Comparison of ENCODE assay signal across 2 cellular contexts in genomic region chr22:40243891-40244290, GRCh38.
TF ChIP-seq lines count a peak whose summit lies in the region.

No MANE protein-coding gene starts in this region.

TF ChIP-seq in HepG2, 621 proteins besides CTCF, POLR2A, EP300 and RAD21:
- TF ChIP-seq MEF2D (CRISPR knock-in tag; IDR thresholded peaks at IDR 0.05) (no peak), ZNF572 (CRISPR knock-in tag; IDR thresholded peaks at IDR 0.05) (no peak)

TF ChIP-seq in GM12878, 131 proteins besides CTCF, POLR2A, EP300 and RAD21:
- TF ChIP-seq YY1 (IDR thresholded peaks at IDR 0.05; ENCODE audit: low read depth, low read length) (no peak), NR2F1 (conservative IDR thresholded peaks at IDR 0.05) (no peak), SMC3 (IDR thresholded peaks at IDR 0.05; ENCODE audit: borderline replicate concordance, low read length) (no peak), PML (IDR thresholded peaks at IDR 0.05; ENCODE audit: low read length) (no peak), E2F8 (IDR thresholded peaks at IDR 0.05; ENCODE audit: low read depth, partially characterized antibody) (no peak), CREB1 (IDR thresholded peaks at IDR 0.05; ENCODE audit: low read depth) (no peak), USF1 (IDR thresholded peaks at IDR 0.05; ENCODE audit: borderline replicate concordance, extremely low read length, insufficient read depth, low read depth, low read length) (no peak), IKZF1 (conservative IDR thresholded peaks at IDR 0.05) (no peak), CEBPZ (IDR thresholded peaks at IDR 0.05; ENCODE audit: low read depth, low read length) (no peak), CREM (IDR thresholded peaks at IDR 0.05; ENCODE audit: low read depth) (no peak), FOXM1 (IDR thresholded peaks at IDR 0.05; ENCODE audit: low read depth, low read length) (no peak), HDAC2 (IDR thresholded peaks at IDR 0.05) (no peak), LARP7 (IDR thresholded peaks at IDR 0.05) (no peak)
